16 cellular contexts compared by ENCODE assay signal in genomic region chr11:128415539-128415938, GRCh38.
A peak's percentile ranks its signal among the peaks of the same experiment; 100 is the strongest.
DNase-seq lines count a peak whose midpoint lies in the region; ATAC-seq and TF ChIP-seq lines count a peak whose summit lies in the region.
"Had no signal": no experiment of that assay in that cellular context is flagged by ENCODE, and none has a peak within 500 bp of the region (broad histone marks: within the 10 kb centered on the region; RNA-seq: fewer than 3 reads in every experiment).

No MANE protein-coding gene starts in this region.

- DNase-seq in Daoy (ENCODE audit: low read depth), result peak; percentile 75
- no peak for DNase-seq in effector memory CD8-positive, alpha-beta T cell
- no peak for DNase-seq in foreskin melanocyte
- no peak for DNase-seq in progenitor cell of endocrine pancreas (ENCODE audit: low spot score, unreplicated experiment)
- DNase-seq: GM23248; midbrain; NCI-H1694; stimulated activated CD4-positive, alpha-beta T cell treated with anti-CD3 and anti-CD28 coated beads, Interleukin-4, amount 100 ng/mL, for 1 hour; stimulated activated naive CD4-positive, alpha-beta T cell treated with Interleukin-2 at 50 U/mL for 16 hours had no signal

- ATAC-seq in GM19025 (IDR thresholded peaks at IDR 0.05; ENCODE audit: low read depth, unreplicated experiment) (peak; percentile 31), HG03432 (IDR thresholded peaks at IDR 0.05; ENCODE audit: unreplicated experiment) (peak; percentile 45), GM21619 (IDR thresholded peaks at IDR 0.05; ENCODE audit: unreplicated experiment) (no peak), HG02938 (IDR thresholded peaks at IDR 0.05; ENCODE audit: unreplicated experiment) (no peak)
- ATAC-seq in effector memory CD8-positive, alpha-beta T cell (replicated peaks), result peak; percentile 49
- ATAC-seq: esophagus mucosa had no signal

- H3K4me3 Mint-ChIP-seq in effector memory CD8-positive, alpha-beta T cell, result no peak overlapping the region
- H3K4me3 Mint-ChIP-seq in progenitor cell of endocrine pancreas (ENCODE audit: low read depth), result no peak overlapping the region
- H3K4me3 Mint-ChIP-seq: central memory CD8-positive, alpha-beta T cell had no signal

- H3K36me3 Mint-ChIP-seq in effector memory CD8-positive, alpha-beta T cell (ENCODE audit: insufficient read depth), result no peaks in the 10 kb centered on the region
- no peaks in the 10 kb centered on the region for H3K36me3 Mint-ChIP-seq in progenitor cell of endocrine pancreas (ENCODE audit: insufficient read depth)

- no peaks in the 10 kb centered on the region for H3K27me3 Mint-ChIP-seq in effector memory CD8-positive, alpha-beta T cell
- peaks cover 21% of the 10 kb centered on the region for H3K27me3 Mint-ChIP-seq in progenitor cell of endocrine pancreas
- H3K27me3 Mint-ChIP-seq: central memory CD8-positive, alpha-beta T cell had no signal

- H3K9me3 Mint-ChIP-seq in effector memory CD8-positive, alpha-beta T cell, result no peaks in the 10 kb centered on the region
- H3K9me3 Mint-ChIP-seq in progenitor cell of endocrine pancreas (ENCODE audit: low read depth), result no peaks in the 10 kb centered on the region
- H3K9me3 Mint-ChIP-seq: activated T-helper 2 cell treated with anti-CD3 and anti-CD28 coated beads, Interferon-gamma antibody, Interleukin-2, Interleukin-4, amounts not matched to agents 10 μg/mL and 5 μg/mL and 100 μg/mL, durations not matched to agents 14 hours and 24 hours and 36 hours; central memory CD8-positive, alpha-beta T cell had no signal

- no peak for TF ChIP-seq CTCF in progenitor cell of endocrine pancreas (IDR thresholded peaks at IDR 0.05; ENCODE audit: unreplicated experiment)

- peaks cover 9 to 15% of the 10 kb centered on the region in 2 donors for H3K4me1 Mint-ChIP-seq in effector memory CD8-positive, alpha-beta T cell (ENCODE audit: low read depth in 2 of 2)
- H3K4me1 Mint-ChIP-seq in progenitor cell of endocrine pancreas (ENCODE audit: low read depth), result peaks cover 1% of the 10 kb centered on the region

- peak overlapping the region in 1 of 2 donors; percentile 57 for H3K27ac Mint-ChIP-seq in effector memory CD8-positive, alpha-beta T cell
- H3K27ac Mint-ChIP-seq in progenitor cell of endocrine pancreas, result no peak overlapping the region
- H3K27ac Mint-ChIP-seq: activated T-helper 2 cell treated with anti-CD3 and anti-CD28 coated beads, Interferon-gamma antibody, Interleukin-2, Interleukin-4, amounts not matched to agents 10 μg/mL and 5 μg/mL and 100 μg/mL, durations not matched to agents 14 hours and 24 hours and 36 hours had no signal

Comparison
In these comparisons a context has a peak if more than half of its experiments do, and no peak if none do; other contexts are left out.
1. ATAC-seq: peak in GM19025 (single experiment), HG03432 (single experiment) and effector memory CD8-positive, alpha-beta T cell (single experiment); none in GM21619 (single experiment) and HG02938 (single experiment).